Comparison of ENCODE assay signal across 22 cellular contexts in the genomic region with DNA sequence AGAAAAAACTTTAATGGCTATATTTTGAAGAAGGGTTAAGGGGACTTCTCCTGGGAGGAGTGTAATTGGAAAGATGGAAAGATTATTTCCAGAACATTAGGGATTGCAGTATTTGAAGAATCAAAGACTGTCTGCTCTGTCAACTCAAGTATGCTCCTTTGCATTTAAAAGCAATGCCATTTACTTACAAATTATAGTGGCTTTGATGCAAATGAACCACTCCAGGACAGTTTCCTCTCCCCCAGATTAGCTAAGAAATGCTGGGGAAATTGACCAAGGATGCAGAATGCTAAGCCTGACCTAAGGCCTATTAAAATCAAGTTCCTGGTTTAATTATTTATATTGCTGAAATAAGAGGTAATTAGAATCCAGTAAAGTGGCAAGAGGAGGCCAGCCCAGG.
"Had no signal": no experiment of that assay in that cellular context is flagged by ENCODE, and none has a peak within 500 bp of the region (broad histone marks: within the 10 kb centered on the region; RNA-seq: fewer than 3 reads in every experiment).

No MANE protein-coding gene starts in this region.

- FAIRE-seq: K562 had no signal

- H3K4me3 Mint-ChIP-seq: IgD-negative memory B cell had no signal

- H3K27ac Mint-ChIP-seq: IgD-negative memory B cell had no signal

- H3K9me3 ChIP-seq: SK-N-SH had no signal

- H3K36me3 Mint-ChIP-seq: IgD-negative memory B cell had no signal

- H3K4me1 Mint-ChIP-seq: IgD-negative memory B cell had no signal

- H3K27ac ChIP-seq: KMS-11, RWPE1 had no signal

- ATAC-seq: K562, Panc1, PC-3 had no signal

- H3K4me3 ChIP-seq: K562 had no signal

- H3K4me2 ChIP-seq: KMS-11, SK-N-SH had no signal

- H3K9ac ChIP-seq: KMS-11, SK-N-SH had no signal

- DNase-seq: Kasumi-1, MM.1S, NCI-H1092 treated with DMSO at 0.1 percent for 48 hours, NCI-H1436, NCI-H187, NCI-H2029, NCI-H2081 treated with DMSO at 0.1 percent for 48 hours, NCI-H2171, NCI-H226, NCI-H446, NCI-H510A, NCI-H524 treated with DMSO at 0.1 percent for 48 hours, NCI-H69, NCI-H774, PC-3, SHP77, SK-N-SH had no signal
